ENCODE assay signal across 8 cellular contexts in the genomic region with DNA sequence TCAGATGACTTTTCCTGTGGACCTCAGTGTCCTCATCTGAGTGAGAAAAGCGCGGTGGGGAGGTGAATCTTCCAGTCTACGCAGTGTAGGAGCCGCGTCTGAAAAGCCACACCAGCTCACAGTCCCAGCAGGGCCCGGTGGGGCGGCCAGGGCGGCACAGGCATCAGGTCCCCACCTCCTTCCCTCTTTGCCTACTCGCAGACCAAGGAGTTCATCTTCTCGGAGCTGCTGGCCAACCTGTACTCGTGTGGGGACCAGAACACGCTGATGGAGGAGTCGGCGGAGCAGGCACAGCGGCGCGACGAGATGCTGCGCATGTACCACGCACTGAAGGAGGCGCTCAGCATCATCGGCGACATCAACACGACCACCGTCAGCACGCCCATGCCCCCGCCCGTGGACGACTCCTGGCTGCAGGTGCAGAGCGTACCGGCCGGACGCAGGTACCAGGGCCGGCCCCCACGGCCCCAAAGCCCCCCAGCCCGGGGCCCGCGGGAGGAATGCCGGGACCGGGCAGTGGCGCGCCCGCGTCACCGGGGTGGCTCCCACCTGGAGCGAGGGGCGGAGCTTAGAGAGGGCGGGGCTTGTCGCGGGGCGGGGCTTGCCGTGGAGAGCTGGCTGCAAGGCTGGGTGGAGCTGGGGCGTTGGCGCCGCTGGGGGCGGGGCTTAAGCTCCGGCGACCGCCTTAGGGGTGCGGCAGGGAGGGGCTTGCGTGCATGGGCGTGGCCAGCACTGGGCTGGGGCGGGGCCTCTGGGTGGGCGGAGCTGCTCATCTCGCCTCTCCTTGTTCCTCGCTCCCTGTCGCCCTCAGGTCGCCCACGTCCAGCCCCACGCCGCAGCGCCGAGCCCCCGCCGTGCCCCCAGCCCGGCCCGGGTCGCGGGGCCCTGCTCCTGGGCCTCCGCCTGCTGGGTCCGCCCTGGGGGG. TPM values are rescaled to one million over a fixed set of nuclear protein-coding genes. Genes with fewer than 3 reads are reported as not detected.
DNase-seq lines count a peak whose midpoint lies in the region; ATAC-seq and TF ChIP-seq lines count a peak whose summit lies in the region.

No MANE protein-coding gene starts in this region.

- H3K9me3 ChIP-seq in Peyer's patch (no peaks in the 10 kb centered on the region), osteoblast (ENCODE audit: low read depth, low read length) (no peaks in the 10 kb centered on the region), thyroid gland (no peaks in the 10 kb centered on the region)

- TF ChIP-seq POLR2A in Peyer's patch (IDR thresholded peaks at IDR 0.05) = no peak
- no peak for TF ChIP-seq POLR2A in thyroid gland (IDR thresholded peaks at IDR 0.05)

- H3K4me2 ChIP-seq in osteoblast (ENCODE audit: insufficient read depth, low read length) = no peak overlapping the region

- 19 to 38% methylated on average over 32 to 49 of the region's 81 CpGs for WGBS in thyroid gland, 2 donors

- H2AFZ ChIP-seq in osteoblast (ENCODE audit: low read length) = no peak overlapping the region

- intact Hi-C loops in thyroid gland (cut with DNase I) = no loop called here

- H3K36me3 ChIP-seq in Peyer's patch (no peaks in the 10 kb centered on the region), osteoblast (ENCODE audit: insufficient read depth, low read length) (no peaks in the 10 kb centered on the region), thyroid gland (no peaks in the 10 kb centered on the region)

- peaks cover 0 to 23% (median 9%) of the 10 kb centered on the region in 4 donors for H3K4me1 ChIP-seq in Peyer's patch
- H3K4me1 ChIP-seq in osteoblast (ENCODE audit: insufficient read depth, low read length) = peaks cover 7% of the 10 kb centered on the region
- peaks cover 0 to 18% of the 10 kb centered on the region in 2 donors for H3K4me1 ChIP-seq in thyroid gland

- H3K27me3 ChIP-seq in Peyer's patch (no peaks in the 10 kb centered on the region), osteoblast (ENCODE audit: insufficient read depth, low read length) (no peaks in the 10 kb centered on the region), thyroid gland (no peaks in the 10 kb centered on the region)

- DNase-seq in SHP77 (lab: John Stamatoyannopoulos, UW) (peak; percentile 26 to 47), SHP77 treated with DMSO at 0.1 percent for 48 hours (lab: John Stamatoyannopoulos, UW) (no peak), Peyer's patch (peak; percentile 98 to 99 (median 99)), fibroblast of the conjunctiva (ENCODE audit: low read depth) (peak; percentile 83), osteoblast (ENCODE audit: insufficient read length, low spot score, missing footprints) (peak; percentile 97), thyroid gland (peak; percentile 76 to 82)
- DNase-seq in activated effector memory CD4-positive, alpha-beta T cell treated with anti-CD3 and anti-CD28 coated beads, Interleukin-2, amount 50 U/mL, for 16 hours = peak; percentile 99

- H3K4me3 ChIP-seq in Peyer's patch = peak overlapping the region; percentile 41 to 59 (median 51)
- H3K4me3 ChIP-seq in osteoblast (ENCODE audit: insufficient read depth, low read length) = peak overlapping the region; percentile 13
- peak overlapping the region in 1 of 3 donors; percentile 26 for H3K4me3 ChIP-seq in thyroid gland (replicated peaks in 1 of 3)

- no peaks in the 10 kb centered on the region for H4K20me1 ChIP-seq in osteoblast (ENCODE audit: insufficient read depth, low read length)

- H3K79me2 ChIP-seq in osteoblast (ENCODE audit: insufficient read depth, low read length) = no peaks in the 10 kb centered on the region

- ATAC-seq in HG03095 (IDR thresholded peaks at IDR 0.05; ENCODE audit: unreplicated experiment) = peak; percentile 78

- no peak for TF ChIP-seq CTCF in Peyer's patch (IDR thresholded peaks at IDR 0.05)
- no peak for TF ChIP-seq CTCF in osteoblast (IDR thresholded peaks at IDR 0.05; ENCODE audit: extremely low read depth, low read depth, low read length)
- no peak for TF ChIP-seq CTCF in thyroid gland (IDR thresholded peaks at IDR 0.05)

- H3K27ac ChIP-seq in Peyer's patch = peak overlapping the region; percentile 8 to 74 (median 36)
- no peak overlapping the region for H3K27ac ChIP-seq in osteoblast (ENCODE audit: low read depth, low read length)
- H3K27ac ChIP-seq in thyroid gland = no peak overlapping the region

RNA-seq across cellular contexts. Expression of a gene that starts 25.6 kb away (rescaled TPM):
- total RNA-seq in Peyer's patch (10 to 100 TPM; 45.7 to 96.7 (median 92.5) TPM), osteoblast (121 and 137 TPM in 2 replicates), thyroid gland (100 to 1,000 TPM in 3 of 4 donors, 10 to 100 TPM in 1; 94.6 to 140 (median 118) TPM)

RNA-seq across cellular contexts. Expression of a gene that starts 25.9 kb away (rescaled TPM):
- total RNA-seq in Peyer's patch (10 to 100 TPM; 18.3 to 27.2 (median 23.5) TPM), osteoblast (19.2 and 20.3 TPM in 2 replicates), thyroid gland (10 to 100 TPM; 18.5 to 50.2 (median 49.2) TPM)

RNA-seq across cellular contexts. Expression of a gene that starts 47.0 kb away (rescaled TPM):
- total RNA-seq in Peyer's patch (10 to 100 TPM; 14.5 to 85.8 (median 54.4) TPM), osteoblast (3.6 and 6.5 TPM in 2 replicates), thyroid gland (1 to 10 TPM; 4.7 to 9.2 (median 5.4) TPM)

RNA-seq across cellular contexts. Expression of a gene that starts 58.8 kb away (rescaled TPM):
- total RNA-seq in Peyer's patch = 100 to 1,000 TPM in 2 of 4 donors, 10 to 100 TPM in 2; 52.2 to 144 (median 95.3) TPM
- total RNA-seq in osteoblast = 33.7 and 40.1 TPM in 2 replicates
- 10 to 100 TPM; 47.8 to 58.5 (median 52.7) TPM for total RNA-seq in thyroid gland

Comparison
In these comparisons a context has a peak if more than half of its experiments do, and no peak if none do; other contexts are left out.
1. H3K27ac ChIP-seq: peak in Peyer's patch (4 of 4); none in osteoblast (single experiment) and thyroid gland (0 of 3).